ENCODE assay signal across 26 cellular contexts in genomic region chr10:93294004-93294403, GRCh38.
DNase-seq lines count a peak whose midpoint lies in the region; ATAC-seq and TF ChIP-seq lines count a peak whose summit lies in the region.
"Had no signal": no experiment of that assay in that cellular context is flagged by ENCODE, and none has a peak within 500 bp of the region (broad histone marks: within the 10 kb centered on the region; RNA-seq: fewer than 3 reads in every experiment).

No MANE protein-coding gene starts in this region.

- H3K36me3 ChIP-seq in mammary epithelial cell (ENCODE audit: insufficient read depth, low read length) = no peaks in the 10 kb centered on the region
- H3K36me3 ChIP-seq: cardiac muscle cell, left ventricle myocardium inferior, SJCRH30, vagina had no signal

- no peak for TF ChIP-seq CTCF in mammary epithelial cell (conservative IDR thresholded peaks at IDR 0.05 in 1 of 2, IDR thresholded peaks at IDR 0.05 in 1 of 2; ENCODE audit: extremely low read depth in 1 of 2, insufficient read depth in 1 of 2, low read depth in 1 of 2, low read length in 2 of 2)

- BruUV-seq in mammary epithelial cell (replicated peaks; lab: Mats Ljungman, UMichigan) = no TSS peak

- H3K4me1 ChIP-seq in mammary epithelial cell (ENCODE audit: insufficient read depth, low read length) = peaks cover 8% of the 10 kb centered on the region
- H3K4me1 ChIP-seq: left ventricle myocardium inferior, SJCRH30, vagina had no signal

- H3K9me3 ChIP-seq in mammary epithelial cell (replicated peaks; ENCODE audit: insufficient read depth, low read length) = no peaks in the 10 kb centered on the region
- H3K9me3 ChIP-seq: left ventricle myocardium inferior, SJCRH30, vagina had no signal

- no peak overlapping the region for H3K4me3 ChIP-seq in mammary epithelial cell (replicated peaks in 1 of 3; ENCODE audit: insufficient read depth in 1 of 3, low read depth in 2 of 3, low read length in 3 of 3)
- H3K4me3 ChIP-seq: cardiac muscle cell, K562, left ventricle myocardium inferior, SJCRH30, vagina had no signal

- DNase-seq in Caki2 (ENCODE audit: low read depth) (peak; percentile 72), M059J (ENCODE audit: low read depth) (peak; percentile 55), mammary epithelial cell (peak; percentile 60), myocyte (ENCODE audit: low read depth) (peak; percentile 11), NCI-H2107 (lab: John Stamatoyannopoulos, UW) (no peak)
- DNase-seq in activated CD8-positive, alpha-beta memory T cell treated with anti-CD3 and anti-CD28 coated beads, Interleukin-2, amount 50 U/mL, for 4 hours = no peak
- DNase-seq: activated CD4-positive, alpha-beta T cell treated with anti-CD3 and anti-CD28 coated beads, Interleukin-2, amount 50 U/mL, for 48 hours; activated gamma-delta T cell; CD4-positive, CD25-positive, alpha-beta regulatory T cell; DMS153; GF-D8; HCEC 1CT; left ventricle myocardium inferior; MV-4-11; NCI-H1694; NCI-H774; nephron progenitor cell; SJCRH30; stimulated activated CD4-positive, alpha-beta T cell treated with anti-CD3 and anti-CD28 coated beads, Interleukin-15, amount 100 ng/mL, for 24 hours; stimulated activated CD8-positive, alpha-beta memory T cell treated with anti-CD3 and anti-CD28 coated beads, Interleukin-4, amount 100 ng/mL, for 48 hours; T-helper 17 cell had no signal

- H3K4me2 ChIP-seq in mammary epithelial cell (ENCODE audit: insufficient read depth, low read depth, low read length) = no peak overlapping the region

- CTCF ChIA-PET in mammary epithelial cell (lab: Charles Lee; ENCODE audit: low non-redundant PET) = no interaction called here

- no peaks in the 10 kb centered on the region for H3K79me2 ChIP-seq in mammary epithelial cell (ENCODE audit: insufficient read depth, low read length)

- dilution Hi-C loops in mammary epithelial cell (cut with HindIII; ENCODE audit: low sequenced_read_pairs) = no loop called here

- no peak overlapping the region for H3K9ac ChIP-seq in mammary epithelial cell (ENCODE audit: insufficient read depth, low read length)

- H4K20me1 ChIP-seq in mammary epithelial cell (ENCODE audit: insufficient read depth, low read length) = no peaks in the 10 kb centered on the region

- ATAC-seq in GM21423 (IDR thresholded peaks at IDR 0.05; ENCODE audit: unreplicated experiment) = no peak
- ATAC-seq: K562, sciatic nerve, T-helper 17 cell had no signal

- no peak overlapping the region for H2AFZ ChIP-seq in mammary epithelial cell (ENCODE audit: low read depth, low read length)

- H3K27ac ChIP-seq in mammary epithelial cell (ENCODE audit: insufficient read depth, low read depth, low read length) = no peak overlapping the region
- H3K27ac ChIP-seq: cardiac muscle cell, left ventricle myocardium inferior, SJCRH30, vagina had no signal

- WGBS in mammary epithelial cell (ENCODE audit: low coverage, missing lambda C conversion rate) = 0% methylated on average over 1 of the region's 2 CpGs

- in situ Hi-C loops in Caki2 (cut with HindIII; ENCODE audit: low pct_unique_long_range_greater_than_20kb, low sequenced_read_pairs) (loop anchor here (10.0 kb wide), 1 partner anchor 189 kb away; no protein-coding TSS in a partner anchor), mammary epithelial cell (cut with MboI; ENCODE audit: low sequenced_read_pairs in 2 of 2) (loop anchor here (5.0 kb wide), 2 partner anchors 212 to 222 kb away; partner anchors contain the start of gene CYP26A1 (in 1 of the 2))

- intact Hi-C loops in mammary epithelial cell (cut with micrococcal nuclease) = no loop called here

- no peaks in the 10 kb centered on the region for H3K27me3 ChIP-seq in mammary epithelial cell (ENCODE audit: insufficient read depth, low read length)
- H3K27me3 ChIP-seq: cardiac muscle cell, SJCRH30, vagina had no signal

Comparison
In these comparisons a context has a peak if more than half of its experiments do, and no peak if none do; other contexts are left out.
1. DNase-seq: peak in Caki2 (single experiment), M059J (single experiment), mammary epithelial cell (single experiment) and myocyte (single experiment); none in NCI-H2107 (single experiment) and activated CD8-positive, alpha-beta memory T cell treated with anti-CD3 and anti-CD28 coated beads, Interleukin-2, amount 50 U/mL, for 4 hours (single experiment).